In genomic region chr10:79038841-79039201, GRCh38 we compare ENCODE assay signal across 11 cellular contexts. TPM values are rescaled to one million over a fixed set of nuclear protein-coding genes. Genes with fewer than 3 reads are reported as not detected.
DNase-seq lines count a peak whose midpoint lies in the region; ATAC-seq and TF ChIP-seq lines count a peak whose summit lies in the region.
"Had no signal": no experiment of that assay in that cellular context is flagged by ENCODE, and none has a peak within 500 bp of the region (broad histone marks: within the 10 kb centered on the region; RNA-seq: fewer than 3 reads in every experiment).

No MANE protein-coding gene starts in this region.

- H3K9ac ChIP-seq in mesendoderm (ENCODE audit: low read length), result no peak overlapping the region
- no peak overlapping the region for H3K9ac ChIP-seq in trophoblast cell (ENCODE audit: low read length)

- ATAC-seq in left cardiac atrium (peak in 1 of 2 donors; percentile 22), right cardiac atrium (no peak), HG02588 (IDR thresholded peaks at IDR 0.05; ENCODE audit: unreplicated experiment) (no peak)

- H3K27me3 ChIP-seq in right cardiac atrium (ENCODE audit: control insufficient read depth, insufficient read depth) (no peaks in the 10 kb centered on the region), mesendoderm (ENCODE audit: insufficient read depth, low read length, poor library complexity) (no peaks in the 10 kb centered on the region), trophoblast cell (ENCODE audit: insufficient read depth, low read length) (no peaks in the 10 kb centered on the region)

- H3K4me3 ChIP-seq in right cardiac atrium (ENCODE audit: low read length) (no peak overlapping the region), astrocyte of the spinal cord (ENCODE audit: low read depth, low read length) (no peak overlapping the region), mesendoderm (ENCODE audit: low read length) (no peak overlapping the region), trophoblast cell (ENCODE audit: low read depth, low read length) (no peak overlapping the region)

- H2BK5ac ChIP-seq in mesendoderm (ENCODE audit: low read length) (no peak overlapping the region), trophoblast cell (ENCODE audit: low read depth, low read length, poor library complexity) (no peak overlapping the region)

- H4K8ac ChIP-seq in mesendoderm (ENCODE audit: low read depth, low read length) (no peak overlapping the region), trophoblast cell (ENCODE audit: low read depth, low read length) (no peak overlapping the region)

- no peak overlapping the region for H4K5ac ChIP-seq in mesendoderm (ENCODE audit: low read length)

- H3K27ac ChIP-seq in right cardiac atrium (ENCODE audit: low read length) (no peak overlapping the region), mesendoderm (ENCODE audit: low read depth, low read length) (no peak overlapping the region), trophoblast cell (ENCODE audit: low read depth, low read length) (no peak overlapping the region)
- H3K27ac ChIP-seq: VCaP had no signal

- TF ChIP-seq CTCF in astrocyte of the spinal cord (IDR thresholded peaks at IDR 0.05; ENCODE audit: low read depth, low read length), result no peak

- H3K23ac ChIP-seq in mesendoderm (ENCODE audit: low read length) (no peak overlapping the region), trophoblast cell (ENCODE audit: low read length) (no peak overlapping the region)

- H3K79me2 ChIP-seq in mesendoderm (ENCODE audit: control insufficient read depth, insufficient read depth, low read length) (no peaks in the 10 kb centered on the region), trophoblast cell (ENCODE audit: control insufficient read depth, insufficient read depth, low read length, poor library complexity) (no peaks in the 10 kb centered on the region)

- H3K9me3 ChIP-seq in right cardiac atrium (ENCODE audit: control insufficient read depth, low read length) (no peaks in the 10 kb centered on the region), trophoblast cell (ENCODE audit: insufficient read depth, low read depth, low read length) (no peaks in the 10 kb centered on the region)

- no peak overlapping the region for H4K12ac ChIP-seq in trophoblast cell (ENCODE audit: low read depth, low read length)

- H3K79me1 ChIP-seq in mesendoderm (ENCODE audit: low read length) (no peaks in the 10 kb centered on the region), trophoblast cell (ENCODE audit: low read length) (no peaks in the 10 kb centered on the region)

- H2BK15ac ChIP-seq in mesendoderm (replicated peaks; ENCODE audit: low read depth), result no peak overlapping the region

- intact Hi-C loops in left cardiac atrium (cut with DNase I), result no loop called here
- intact Hi-C loops in right cardiac atrium (cut with DNase I), result no loop called here

- in situ Hi-C loops in astrocyte of the spinal cord (cut with HindIII; ENCODE audit: low sequenced_read_pairs), result no loop called here

- 53% methylated on average over 5 of the region's 5 CpGs for WGBS in right cardiac atrium
- WGBS in mesendoderm (ENCODE audit: extremely low coverage, insufficient coverage, low lambda C conversion rate), result no CpG with 5 or more reads among the region's 5 CpGs
- no CpG with 5 or more reads among the region's 5 CpGs for WGBS in trophoblast cell (ENCODE audit: extremely low coverage, insufficient coverage, insufficient read length)

- H4K91ac ChIP-seq in trophoblast cell (ENCODE audit: low read depth, low read length), result no peak overlapping the region

- H3K56ac ChIP-seq in mesendoderm (ENCODE audit: low read length), result peak overlapping the region; percentile 75

- no peak overlapping the region for H3K14ac ChIP-seq in trophoblast cell (ENCODE audit: low read length)

- H3K4ac ChIP-seq in mesendoderm (ENCODE audit: low read depth, low read length) (no peak overlapping the region), trophoblast cell (ENCODE audit: low read depth, low read length) (no peak overlapping the region)

- no peak overlapping the region for H2BK120ac ChIP-seq in mesendoderm (ENCODE audit: low read depth, low read length)
- no peak overlapping the region for H2BK120ac ChIP-seq in trophoblast cell (ENCODE audit: insufficient read depth, low read length, poor library complexity)

- H3K18ac ChIP-seq in mesendoderm (ENCODE audit: low read length) (peak overlapping the region; percentile 35), trophoblast cell (ENCODE audit: low read length) (no peak overlapping the region)

- H2AK5ac ChIP-seq in mesendoderm (ENCODE audit: low read length), result no peak overlapping the region
- no peak overlapping the region for H2AK5ac ChIP-seq in trophoblast cell (ENCODE audit: low read length)

- H3K36me3 ChIP-seq in mesendoderm (ENCODE audit: control insufficient read depth, insufficient read depth, low read length) (no peaks in the 10 kb centered on the region), trophoblast cell (ENCODE audit: control insufficient read depth in 1 of 2, insufficient read depth in 2 of 2, low read length in 2 of 2) (no peaks in the 10 kb centered on the region)

- no peak overlapping the region for H3K4me2 ChIP-seq in mesendoderm (ENCODE audit: low read length)
- H3K4me2 ChIP-seq in trophoblast cell (ENCODE audit: low read length), result no peak overlapping the region

- no peak overlapping the region for H2AFZ ChIP-seq in trophoblast cell (ENCODE audit: insufficient read depth, low read length, poor library complexity)

- no peak overlapping the region for H2BK12ac ChIP-seq in trophoblast cell (ENCODE audit: low read length)

- no peaks in the 10 kb centered on the region for H3K4me1 ChIP-seq in right cardiac atrium (ENCODE audit: control insufficient read depth, insufficient read depth, low read length)
- peaks cover 2% of the 10 kb centered on the region for H3K4me1 ChIP-seq in mesendoderm (ENCODE audit: control insufficient read depth, low read depth, low read length)
- no peaks in the 10 kb centered on the region for H3K4me1 ChIP-seq in trophoblast cell (ENCODE audit: control insufficient read depth in 1 of 2, insufficient read depth in 2 of 2, low read length in 2 of 2)

- DNase-seq in left cardiac atrium (peak; percentile 10), right cardiac atrium (no peak), astrocyte of the spinal cord (ENCODE audit: low read depth, low spot score) (peak; percentile 3), mesendoderm (peak; percentile 84), trophoblast cell (no peak), NCI-H2196 (lab: John Stamatoyannopoulos, UW; ENCODE audit: unreplicated experiment) (no peak)
- no peak for DNase-seq in stimulated activated CD4-positive, alpha-beta T cell treated with anti-CD3 and anti-CD28 coated beads, Interleukin-12 subunit alpha, Interleukin-12 subunit beta, amount 100 ng/mL, for 4 hours
- DNase-seq: erythroblast, GOT3 had no signal

RNA-seq across cellular contexts. Expression of gene ZMIZ1, which starts 29.9 kb away (rescaled TPM):
- total RNA-seq in left cardiac atrium (10 to 100 TPM; 51.4 to 58.0 TPM), right cardiac atrium (10 to 100 TPM; 67.4 to 83.1 (median 72.9) TPM)
- 38.0 TPM for polyA plus RNA-seq in right cardiac atrium
- 23.7 TPM for polyA plus RNA-seq in mesendoderm (2013, experiment 1 of 2)
- polyA plus RNA-seq in mesendoderm (2013, experiment 2 of 2), result 23.1 TPM
- 52.4 and 54.3 TPM in 2 replicates for polyA plus RNA-seq in trophoblast cell (2013)

Comparison
In these comparisons a context has a peak if more than half of its experiments do, and no peak if none do; other contexts are left out.
1. DNase-seq: peak in left cardiac atrium (single experiment), astrocyte of the spinal cord (single experiment) and mesendoderm (single experiment); none in right cardiac atrium (0 of 3), trophoblast cell (0 of 2), stimulated activated CD4-positive, alpha-beta T cell treated with anti-CD3 and anti-CD28 coated beads, Interleukin-12 subunit alpha, Interleukin-12 subunit beta, amount 100 ng/mL, for 4 hours (single experiment) and NCI-H2196 (single experiment).